ENCODE assay signal across 11 cellular contexts in the genomic region with DNA sequence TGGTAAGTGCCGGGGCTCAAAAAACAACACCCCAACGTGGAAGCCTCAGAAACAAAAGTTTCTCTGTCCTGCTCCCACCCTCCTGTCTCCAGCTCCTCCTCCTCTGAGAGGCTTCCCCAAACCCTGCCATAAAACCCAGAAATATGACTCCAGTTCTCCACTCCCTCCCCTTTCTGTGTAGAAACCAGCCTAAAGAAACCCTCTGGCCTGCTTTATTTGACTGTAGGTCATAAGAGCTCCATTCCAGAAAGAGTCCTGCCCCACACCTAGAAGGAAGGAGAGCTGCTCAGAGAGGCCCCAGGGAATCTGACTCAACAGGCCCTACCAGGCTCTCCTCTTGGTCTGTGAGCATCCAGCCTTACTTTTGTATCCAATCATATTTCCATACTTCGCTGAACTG. TPM values are rescaled to one million over a fixed set of nuclear protein-coding genes. Genes with fewer than 3 reads are reported as not detected.
A peak's percentile ranks its signal among the peaks of the same experiment; 100 is the strongest.
DNase-seq lines count a peak whose midpoint lies in the region; ATAC-seq, FAIRE-seq and TF ChIP-seq lines count a peak whose summit lies in the region.
"Had no signal": no experiment of that assay in that cellular context is flagged by ENCODE, and none has a peak within 500 bp of the region (broad histone marks: within the 10 kb centered on the region; RNA-seq: fewer than 3 reads in every experiment).

No MANE protein-coding gene starts in this region.

- H3K9me3 Mint-ChIP-seq in activated naive CD8-positive, alpha-beta T cell treated with anti-CD3 and anti-CD28 coated beads, Interleukin-2, amount 10 ng/mL, durations not matched to agents 7 days and 5 days: no peaks in the 10 kb centered on the region

- H3K4me1 ChIP-seq in mesodermal cell (ENCODE audit: control insufficient read depth, insufficient read depth, low read length, poor library complexity, severe bottlenecking) (peaks cover 31% of the 10 kb centered on the region), pancreas (no peaks in the 10 kb centered on the region)

- H3K36me3 Mint-ChIP-seq in activated naive CD8-positive, alpha-beta T cell treated with anti-CD3 and anti-CD28 coated beads, Interleukin-2, amount 10 ng/mL, durations not matched to agents 7 days and 5 days: peaks cover 8% of the 10 kb centered on the region

- TF ChIP-seq CTCF in 22Rv1 (IDR thresholded peaks at IDR 0.05): no peak
- TF ChIP-seq CTCF in pancreas (IDR thresholded peaks at IDR 0.05): no peak

- H3K9me3 ChIP-seq in mesodermal cell (ENCODE audit: control insufficient read depth, low read length): peaks cover 3% of the 10 kb centered on the region
- no peaks in the 10 kb centered on the region for H3K9me3 ChIP-seq in pancreas

- no peak for ATAC-seq in activated naive CD8-positive, alpha-beta T cell treated with anti-CD3 and anti-CD28 coated beads, Interleukin-2, amount 10 ng/mL, durations not matched to agents 7 days and 5 days (ENCODE audit: low read depth)
- no peak for ATAC-seq in left cardiac atrium
- no peak for ATAC-seq in pancreas

- POLR2A ChIA-PET in activated naive CD8-positive, alpha-beta T cell treated with anti-CD3 and anti-CD28 coated beads, Interleukin-2, amount 10 ng/mL, durations not matched to agents 7 days and 5 days (lab: Charles Lee): interaction anchor here (10.6 kb wide), 1 partner anchor 17 kb away, joined by 199 read pairs; a partner anchor contains a TSS

- intact Hi-C loops in left cardiac atrium (cut with DNase I) (no loop called here), pancreas (cut with DNase I) (no loop called here)

- peaks cover 68% of the 10 kb centered on the region for H3K4me1 Mint-ChIP-seq in activated naive CD8-positive, alpha-beta T cell treated with anti-CD3 and anti-CD28 coated beads, Interleukin-2, amount 10 ng/mL, durations not matched to agents 7 days and 5 days

- H3K27ac ChIP-seq in 22Rv1: peak overlapping the region; percentile 91
- peak overlapping the region; percentile 3 for H3K27ac ChIP-seq in mesodermal cell (ENCODE audit: low read depth, low read length, severe bottlenecking)
- H3K27ac ChIP-seq in pancreas: no peak overlapping the region

- peak overlapping the region; percentile 59 for H3K27ac Mint-ChIP-seq in activated naive CD8-positive, alpha-beta T cell treated with anti-CD3 and anti-CD28 coated beads, Interleukin-2, amount 10 ng/mL, durations not matched to agents 7 days and 5 days

- FAIRE-seq in pancreas (lab: Jason Lieb, UNC): no peak

- 69 to 75% methylated on average over 2 to 3 of the region's 3 CpGs for WGBS in mesodermal cell (ENCODE audit: insufficient coverage in 2 of 2), 2 experiments
- 70 to 82% methylated on average over 3 of the region's 3 CpGs for WGBS in pancreas, 2 donors

- H3K36me3 ChIP-seq in H7 (replicated peaks; ENCODE audit: control insufficient read depth, insufficient read depth, low read length): no peaks in the 10 kb centered on the region
- H3K36me3 ChIP-seq in mesodermal cell (ENCODE audit: control insufficient read depth, insufficient read depth, low read length): no peaks in the 10 kb centered on the region
- no peaks in the 10 kb centered on the region for H3K36me3 ChIP-seq in pancreas

- no peak overlapping the region for H3K4me3 Mint-ChIP-seq in activated naive CD8-positive, alpha-beta T cell treated with anti-CD3 and anti-CD28 coated beads, Interleukin-2, amount 10 ng/mL, durations not matched to agents 7 days and 5 days

- no peaks in the 10 kb centered on the region for H3K27me3 Mint-ChIP-seq in activated naive CD8-positive, alpha-beta T cell treated with anti-CD3 and anti-CD28 coated beads, Interleukin-2, amount 10 ng/mL, durations not matched to agents 7 days and 5 days

- H3K27me3 ChIP-seq in H7 (ENCODE audit: control insufficient read depth, insufficient read depth, low read length) (no peaks in the 10 kb centered on the region), pancreas (no peaks in the 10 kb centered on the region)

- peak; percentile 6 for DNase-seq in H7
- no peak for DNase-seq in activated naive CD8-positive, alpha-beta T cell treated with anti-CD3 and anti-CD28 coated beads, Interleukin-2, amount 10 ng/mL, durations not matched to agents 7 days and 5 days
- DNase-seq in left cardiac atrium: no peak
- DNase-seq in middle frontal gyrus (ENCODE audit: extremely low spot score, low spot score): no peak
- DNase-seq in pancreas: no peak
- no peak for DNase-seq in RKO (ENCODE audit: low spot score)
- DNase-seq: NCI-H2029, Right ventricle myocardium superior had no signal

- no peak overlapping the region for H3K4me3 ChIP-seq in H7 (ENCODE audit: insufficient read depth, low read depth, low read length)
- H3K4me3 ChIP-seq in mesodermal cell (ENCODE audit: extremely low read depth, insufficient read depth, low read length, poor library complexity, severe bottlenecking): no peak overlapping the region
- H3K4me3 ChIP-seq in pancreas: no peak overlapping the region

RNA-seq across cellular contexts. Expression of a gene that starts 0.9 kb away (rescaled TPM):
- total RNA-seq in H7 (2014; rRNA removed; shearing (Covaris generic)): not detected in 2 replicates
- total RNA-seq in activated naive CD8-positive, alpha-beta T cell treated with anti-CD3 and anti-CD28 coated beads, Interleukin-2, amount 10 ng/mL, durations not matched to agents 7 days and 5 days: 1 to 10 TPM in 1 of 2 experiments, not detected in 1; 1.5 TPM
- not detected for polyA plus RNA-seq in mesodermal cell (2013, experiment 1 of 2)
- polyA plus RNA-seq in mesodermal cell (2013, experiment 2 of 2): not detected
- total RNA-seq in left cardiac atrium (1 to 10 TPM in 1 of 2 donors, under 1 TPM in 1; 0.38 to 1.9 TPM), pancreas (10 to 100 TPM in 1 of 6 donors, 1 to 10 TPM in 1, not detected in 4; 1.7 to 15.7 TPM)
- polyA plus RNA-seq in pancreas: 1 to 10 TPM in 1 of 2 donors, under 1 TPM in 1; 0.42 to 1.3 TPM
- total RNA-seq: Right ventricle myocardium superior had no signal
- polyA plus RNA-seq: neural cell had no signal

RNA-seq across cellular contexts. Expression of a gene that starts 16.9 kb away (rescaled TPM):
- 49.0 and 52.5 TPM in 2 replicates for total RNA-seq in H7 (2014; rRNA removed; shearing (Covaris generic))
- total RNA-seq in activated naive CD8-positive, alpha-beta T cell treated with anti-CD3 and anti-CD28 coated beads, Interleukin-2, amount 10 ng/mL, durations not matched to agents 7 days and 5 days: 10 to 100 TPM; 74.6 to 80.0 TPM
- 47.3 TPM for polyA plus RNA-seq in mesodermal cell (2013, experiment 1 of 2)
- polyA plus RNA-seq in mesodermal cell (2013, experiment 2 of 2): 44.8 TPM
- 10 to 100 TPM; 45.9 to 52.9 TPM for total RNA-seq in left cardiac atrium
- 10 to 100 TPM; 12.4 to 26.6 (median 20.4) TPM for total RNA-seq in pancreas
- polyA plus RNA-seq in pancreas: 10 to 100 TPM; 23.5 to 39.8 TPM

RNA-seq across cellular contexts. Expression of a gene that starts 23.2 kb away (rescaled TPM):
- total RNA-seq in H7 (2014; rRNA removed; shearing (Covaris generic)): 35.5 and 39.7 TPM in 2 replicates
- 10 to 100 TPM; 23.9 to 24.3 TPM for total RNA-seq in activated naive CD8-positive, alpha-beta T cell treated with anti-CD3 and anti-CD28 coated beads, Interleukin-2, amount 10 ng/mL, durations not matched to agents 7 days and 5 days
- 22.5 TPM for polyA plus RNA-seq in mesodermal cell (2013, experiment 1 of 2)
- 20.0 TPM for polyA plus RNA-seq in mesodermal cell (2013, experiment 2 of 2)
- total RNA-seq in left cardiac atrium: 10 to 100 TPM in 1 of 2 donors, 1 to 10 TPM in 1; 7.4 to 10.6 TPM
- 1 to 10 TPM; 3.7 to 7.1 (median 5.1) TPM for total RNA-seq in pancreas
- 1 to 10 TPM; 3.3 to 8.4 TPM for polyA plus RNA-seq in pancreas

RNA-seq across cellular contexts. Expression of a gene that starts 52.3 kb away (rescaled TPM):
- total RNA-seq in H7 (2014; rRNA removed; shearing (Covaris generic)): 82.2 and 83.2 TPM in 2 replicates
- 100 to 1,000 TPM; 123 to 128 TPM for total RNA-seq in activated naive CD8-positive, alpha-beta T cell treated with anti-CD3 and anti-CD28 coated beads, Interleukin-2, amount 10 ng/mL, durations not matched to agents 7 days and 5 days
- polyA plus RNA-seq in mesodermal cell (2013, experiment 1 of 2): 238 TPM
- polyA plus RNA-seq in mesodermal cell (2013, experiment 2 of 2): 238 TPM
- total RNA-seq in left cardiac atrium (100 to 1,000 TPM; 234 to 277 TPM), pancreas (100 to 1,000 TPM in 4 of 6 donors, 10 to 100 TPM in 2; 70.2 to 120 (median 108) TPM)
- 100 to 1,000 TPM in 1 of 2 donors, 10 to 100 TPM in 1; 85.2 to 178 TPM for polyA plus RNA-seq in pancreas

Comparison
In these comparisons a context has a peak if more than half of its experiments do, and no peak if none do; other contexts are left out.
1. H3K27ac ChIP-seq: peak in 22Rv1 (single experiment) and mesodermal cell (single experiment); none in pancreas (0 of 4).